ENCODE assay signal across 8 cellular contexts in genomic region chr12:90854136-90854689, GRCh38.
DNase-seq lines count a peak whose midpoint lies in the region; ATAC-seq and TF ChIP-seq lines count a peak whose summit lies in the region.

No MANE protein-coding gene starts in this region.

- peak; percentile 28 to 64 (median 51) for TF ChIP-seq CTCF in sigmoid colon (IDR thresholded peaks at IDR 0.05)

- H3K27ac Mint-ChIP-seq in T-helper 17 cell (no peak overlapping the region), immature natural killer cell (no peak overlapping the region)

- TF ChIP-seq EP300 in sigmoid colon (IDR thresholded peaks at IDR 0.05): no peak

- H3K9me3 ChIP-seq in T-helper 17 cell (ENCODE audit: control insufficient read depth, low read length, poor library complexity, severe bottlenecking) (no peaks in the 10 kb centered on the region), sigmoid colon (no peaks in the 10 kb centered on the region)

- DNase-seq in stimulated activated CD4-positive, alpha-beta T cell treated with anti-CD3 and anti-CD28 coated beads, Interleukin-4, amount 100 ng/mL, for 24 hours: peak; percentile 5
- DNase-seq in stimulated activated CD4-positive, alpha-beta T cell treated with anti-CD3 and anti-CD28 coated beads, Interleukin-12 subunit alpha, Interleukin-12 subunit beta, amount 100 ng/mL, for 4 hours: no peak
- DNase-seq in LoVo (ENCODE audit: low spot score): peak; percentile 69
- DNase-seq in T-helper 17 cell: no peak
- DNase-seq in globus pallidus (ENCODE audit: low spot score): peak; percentile 31
- DNase-seq in sigmoid colon: no peak
- no peak for DNase-seq in immature natural killer cell

- H3K4me3 ChIP-seq in sigmoid colon: no peak overlapping the region

- TF ChIP-seq POLR2A in sigmoid colon (IDR thresholded peaks at IDR 0.05): no peak

- no peak overlapping the region for H3K4me3 Mint-ChIP-seq in T-helper 17 cell
- H3K4me3 Mint-ChIP-seq in immature natural killer cell: no peak overlapping the region

- H3K27me3 ChIP-seq in sigmoid colon: no peaks in the 10 kb centered on the region

- no peaks in the 10 kb centered on the region for H3K36me3 ChIP-seq in sigmoid colon

- peak overlapping the region in 3 of 4 donors; percentile 3 to 46 (median 38) for H3K27ac ChIP-seq in sigmoid colon

- H3K4me1 Mint-ChIP-seq in T-helper 17 cell (no peaks in the 10 kb centered on the region), immature natural killer cell (no peaks in the 10 kb centered on the region)

- H3K4me1 ChIP-seq in sigmoid colon: peaks cover 0 to 44% (median 24%) of the 10 kb centered on the region in 4 donors

- H3K9me3 Mint-ChIP-seq in immature natural killer cell: no peaks in the 10 kb centered on the region

- WGBS in sigmoid colon, 2 donors: 10 to 29% methylated on average over 8 of the region's 8 CpGs

- ATAC-seq in GM21825 (IDR thresholded peaks at IDR 0.05; ENCODE audit: unreplicated experiment): peak; percentile 71
- ATAC-seq in T-helper 17 cell: peak; percentile 53

- H3K27me3 Mint-ChIP-seq in T-helper 17 cell: peaks cover 11% of the 10 kb centered on the region
- H3K27me3 Mint-ChIP-seq in immature natural killer cell (ENCODE audit: low read depth in 3 of 3): peaks cover 0 to 3% (median 0%) of the 10 kb centered on the region in 3 donors

- H3K36me3 Mint-ChIP-seq in T-helper 17 cell (ENCODE audit: low read depth) (no peaks in the 10 kb centered on the region), immature natural killer cell (no peaks in the 10 kb centered on the region)

- intact Hi-C loops in sigmoid colon (cut with DNase I): loop anchor here (10.0 kb wide), 1 partner anchor 1149 kb away; the partner anchor contains the start of gene ATP2B1

Comparison
In these comparisons a context has a peak if more than half of its experiments do, and no peak if none do; other contexts are left out.
1. DNase-seq: peak in stimulated activated CD4-positive, alpha-beta T cell treated with anti-CD3 and anti-CD28 coated beads, Interleukin-4, amount 100 ng/mL, for 24 hours (single experiment), LoVo (single experiment) and globus pallidus (single experiment); none in stimulated activated CD4-positive, alpha-beta T cell treated with anti-CD3 and anti-CD28 coated beads, Interleukin-12 subunit alpha, Interleukin-12 subunit beta, amount 100 ng/mL, for 4 hours (single experiment), T-helper 17 cell (0 of 3), sigmoid colon (single experiment) and immature natural killer cell (0 of 3).